13 cellular contexts compared by ENCODE assay signal in the genomic region with DNA sequence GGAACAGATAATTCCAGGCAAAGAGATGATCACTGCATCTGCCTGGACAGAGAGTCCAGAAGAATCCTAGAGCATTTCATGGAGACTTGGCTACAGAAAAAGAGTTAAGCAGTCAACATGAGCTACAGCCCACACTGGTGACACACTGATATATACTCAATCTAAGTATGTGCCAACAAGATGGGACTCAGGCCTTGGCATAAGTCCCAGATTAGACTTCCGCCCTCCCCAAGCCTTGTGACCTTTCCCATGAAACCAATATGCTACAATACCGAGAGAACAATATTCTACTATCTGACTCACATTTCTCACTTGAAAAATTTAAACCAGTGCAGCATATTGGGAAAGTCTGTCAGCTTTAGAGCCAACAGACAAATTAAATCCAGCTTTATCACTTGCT.
"Had no signal": no experiment of that assay in that cellular context is flagged by ENCODE, and none has a peak within 500 bp of the region (broad histone marks: within the 10 kb centered on the region; RNA-seq: fewer than 3 reads in every experiment).

No MANE protein-coding gene starts in this region.

- DNase-seq: activated CD4-positive, alpha-beta memory T cell treated with anti-CD3 and anti-CD28 coated beads, Interleukin-2, amount 10 ng/mL, durations not matched to agents 7 days and 5 days; activated CD4-positive, alpha-beta T cell treated with anti-CD3 and anti-CD28 coated beads for 1 hour; activated gamma-delta T cell; activated T-cell treated with anti-CD3 and anti-CD28 coated beads, Interleukin-2, amount 50 U/mL, for 48 hours; islet precursor cell; left lung; mesenchymal stem cell; nephron progenitor cell; sigmoid colon; stimulated activated CD4-positive, alpha-beta T cell treated with anti-CD3 and anti-CD28 coated beads, Interleukin-4, amount 100 ng/mL, for 1 hour; stimulated activated CD8-positive, alpha-beta memory T cell treated with anti-CD3 and anti-CD28 coated beads, Interleukin-4, amount 100 ng/mL, for 48 hours; SW 1271; upper lobe of left lung had no signal

- H3K4me1 ChIP-seq: left lung, sigmoid colon, upper lobe of left lung had no signal

- ATAC-seq: left lung had no signal

- H3K27ac ChIP-seq: left lung, sigmoid colon, upper lobe of left lung had no signal

- H3K4me3 ChIP-seq: left lung, sigmoid colon, upper lobe of left lung had no signal

- H3K27me3 ChIP-seq: left lung, sigmoid colon, upper lobe of left lung had no signal

- H3K9me3 ChIP-seq: left lung, sigmoid colon had no signal

- H3K36me3 ChIP-seq: left lung, sigmoid colon, upper lobe of left lung had no signal
